Comparison of ENCODE assay signal across 24 cellular contexts in the genomic region with DNA sequence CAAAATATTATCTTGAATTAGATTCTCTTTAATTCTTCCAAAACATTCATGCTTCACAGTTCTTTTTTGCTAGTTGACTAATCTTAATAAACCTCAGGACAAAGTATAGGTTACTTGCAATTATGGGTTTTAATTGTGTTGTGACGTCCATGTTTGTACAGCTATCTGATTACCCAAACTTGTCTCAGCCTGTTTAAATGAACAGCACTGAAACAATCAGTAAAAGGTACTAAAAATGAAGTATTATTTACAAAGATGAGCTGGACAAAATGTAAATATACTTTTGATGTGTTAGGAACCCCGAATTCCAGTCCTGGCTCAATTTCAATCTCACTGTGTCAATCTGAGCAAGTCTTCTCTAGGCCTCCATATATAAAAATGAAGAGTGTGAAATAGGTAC. TPM values are rescaled to one million over a fixed set of nuclear protein-coding genes. Genes with fewer than 3 reads are reported as not detected.
"Had no signal": no experiment of that assay in that cellular context is flagged by ENCODE, and none has a peak within 500 bp of the region (broad histone marks: within the 10 kb centered on the region; RNA-seq: fewer than 3 reads in every experiment).

No MANE protein-coding gene starts in this region.

- H3K27ac Mint-ChIP-seq: naive thymus-derived CD4-positive, alpha-beta T cell; nephron progenitor cell; stimulated activated naive B cell treated with anti-CD40 and anti-IgM and Interleukin-4, amounts not matched to agents 10 μg/mL and 1 μg/mL and 100 μg/mL, for 72 hours; stimulated activated naive CD8-positive, alpha-beta T cell treated with anti-CD3 and anti-CD28 coated beads, Interleukin-15, amount 100 ng/mL, for 72 hours had no signal

- H3K27ac ChIP-seq: hepatocyte, thoracic aorta, transverse colon had no signal

- H3K4me3 ChIP-seq: esophagus squamous epithelium, hepatocyte, thoracic aorta, transverse colon had no signal

- H3K27me3 Mint-ChIP-seq: naive thymus-derived CD4-positive, alpha-beta T cell; stimulated activated naive B cell treated with anti-CD40 and anti-IgM and Interleukin-4, amounts not matched to agents 10 μg/mL and 1 μg/mL and 100 μg/mL, for 72 hours; stimulated activated naive CD8-positive, alpha-beta T cell treated with anti-CD3 and anti-CD28 coated beads, Interleukin-15, amount 100 ng/mL, for 72 hours had no signal

- H3K4me1 ChIP-seq: transverse colon had no signal

- H3K36me3 ChIP-seq: esophagus squamous epithelium, thoracic aorta, transverse colon had no signal

- H3K27me3 ChIP-seq: esophagus squamous epithelium, hepatocyte, transverse colon had no signal

- DNase-seq: cortex of kidney; effector memory CD4-positive, alpha-beta T cell; esophagus squamous epithelium; foreskin fibroblast; head of caudate nucleus; kidney glomerular epithelial cell; naive thymus-derived CD4-positive, alpha-beta T cell; nephron progenitor cell; stimulated activated CD4-positive, alpha-beta T cell treated with anti-CD3 and anti-CD28 coated beads, Interleukin-2, amount 100 ng/mL, for 24 hours; stimulated activated CD4-positive, alpha-beta T cell treated with anti-CD3 and anti-CD28 coated beads, Interleukin-4, amount 100 ng/mL, for 4 hours; stimulated activated naive B cell treated with anti-CD40 and anti-IgM and Interleukin-4, amounts not matched to agents 10 μg/mL and 1 μg/mL and 100 μg/mL, for 72 hours; stimulated activated naive CD8-positive, alpha-beta T cell treated with anti-CD3 and anti-CD28 coated beads, Interleukin-15, amount 100 ng/mL, for 72 hours; substantia nigra; transverse colon had no signal

- H2AFZ ChIP-seq: hepatocyte had no signal

- H3K9me3 ChIP-seq: esophagus squamous epithelium, thoracic aorta, transverse colon had no signal

- H3K4me3 Mint-ChIP-seq: naive thymus-derived CD4-positive, alpha-beta T cell; nephron progenitor cell; stimulated activated naive B cell treated with anti-CD40 and anti-IgM and Interleukin-4, amounts not matched to agents 10 μg/mL and 1 μg/mL and 100 μg/mL, for 72 hours; stimulated activated naive CD8-positive, alpha-beta T cell treated with anti-CD3 and anti-CD28 coated beads, Interleukin-15, amount 100 ng/mL, for 72 hours had no signal

- H3K79me2 ChIP-seq: hepatocyte had no signal

- H3K36me3 Mint-ChIP-seq: naive thymus-derived CD4-positive, alpha-beta T cell; stimulated activated naive B cell treated with anti-CD40 and anti-IgM and Interleukin-4, amounts not matched to agents 10 μg/mL and 1 μg/mL and 100 μg/mL, for 72 hours had no signal

- H3K9me3 Mint-ChIP-seq: nephron progenitor cell; stimulated activated naive CD8-positive, alpha-beta T cell treated with anti-CD3 and anti-CD28 coated beads, Interleukin-15, amount 100 ng/mL, for 72 hours had no signal

- H3K4me1 Mint-ChIP-seq: naive thymus-derived CD4-positive, alpha-beta T cell; nephron progenitor cell; stimulated activated naive B cell treated with anti-CD40 and anti-IgM and Interleukin-4, amounts not matched to agents 10 μg/mL and 1 μg/mL and 100 μg/mL, for 72 hours; stimulated activated naive CD8-positive, alpha-beta T cell treated with anti-CD3 and anti-CD28 coated beads, Interleukin-15, amount 100 ng/mL, for 72 hours had no signal

- H3K4me2 ChIP-seq: hepatocyte had no signal

- FAIRE-seq: endometrium had no signal

RNA-seq across cellular contexts. Expression of gene SLC6A14, which starts 57.4 kb away (rescaled TPM):
- total RNA-seq: lung microvascular endothelial cell; mesenteric fat pad; mononuclear cell; naive thymus-derived CD4-positive, alpha-beta T cell; omental fat pad; pulmonary artery endothelial cell; skeletal muscle tissue; thoracic aorta had no signal
- polyA plus RNA-seq: liver; naive thymus-derived CD4-positive, alpha-beta T cell had no signal
